In the genomic region with DNA sequence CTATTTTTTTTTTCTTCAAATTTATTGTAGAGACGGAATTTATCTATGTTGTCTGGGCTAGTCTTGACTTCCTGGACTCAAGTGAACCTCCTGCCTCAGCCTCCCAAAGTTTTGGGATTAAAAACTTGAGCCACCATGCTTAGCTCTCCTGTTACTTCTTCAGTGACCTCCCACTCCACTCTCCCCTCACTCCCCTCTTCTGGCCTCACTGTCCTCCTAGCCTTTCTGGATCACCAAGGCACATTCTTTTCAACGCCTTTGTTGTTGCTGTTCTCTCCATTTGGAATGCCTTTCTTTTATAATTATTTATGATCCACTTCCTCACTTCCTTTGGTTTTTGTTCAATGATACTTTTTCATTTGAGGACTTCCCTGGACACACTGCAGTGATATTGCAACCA, we compare ENCODE assay signal across 10 cellular contexts. TPM values are rescaled to one million over a fixed set of nuclear protein-coding genes. Genes with fewer than 3 reads are reported as not detected.
"Had no signal": no experiment of that assay in that cellular context is flagged by ENCODE, and none has a peak within 500 bp of the region (broad histone marks: within the 10 kb centered on the region; RNA-seq: fewer than 3 reads in every experiment).

No MANE protein-coding gene starts in this region.

- H3K4me1 ChIP-seq: HAP-1 had no signal

- H3K9ac ChIP-seq: GM23248 had no signal

- H2AFZ ChIP-seq: GM23248 had no signal

- FAIRE-seq: H1, H54 had no signal

- DNase-seq: GM23248, GOT3, H7, H9, HCEC 1CT, HFFc6 had no signal

- H3K4me3 ChIP-seq: GM23248, HAP-1 had no signal

- H3K27ac ChIP-seq: GM23248 had no signal

- H3K9me3 ChIP-seq: HAP-1 had no signal

- H3K9me3 Mint-ChIP-seq: H9, HFFc6 had no signal

- ATAC-seq: HCT116 had no signal

- H3K36me3 ChIP-seq: HAP-1 had no signal

- H3K27ac Mint-ChIP-seq: HFFc6 had no signal

- H3K4me3 Mint-ChIP-seq: H9, HFFc6 had no signal

RNA-seq across cellular contexts. Expression of a gene that starts 17.9 kb away (rescaled TPM):
- total RNA-seq: GM23248 had no signal
- polyA plus RNA-seq: GM23248 had no signal
